ENCODE assay signal across 17 cellular contexts in genomic region chr9:123234853-123235252, GRCh38. TPM values are rescaled to one million over a fixed set of nuclear protein-coding genes. Genes with fewer than 3 reads are reported as not detected.
DNase-seq lines count a peak whose midpoint lies in the region; ATAC-seq, FAIRE-seq and TF ChIP-seq lines count a peak whose summit lies in the region.
"Had no signal": no experiment of that assay in that cellular context is flagged by ENCODE, and none has a peak within 500 bp of the region (broad histone marks: within the 10 kb centered on the region; RNA-seq: fewer than 3 reads in every experiment).

No MANE protein-coding gene starts in this region.

- H3K9me3 ChIP-seq in OCI-LY1 (ENCODE audit: low read length), result 0 out of 2 replicates have a peak, but pooled peaks cover 4% of the 10 kb centered on the region
- no peaks in the 10 kb centered on the region for H3K9me3 ChIP-seq in gastroesophageal sphincter
- H3K9me3 ChIP-seq: Peyer's patch had no signal

- WGBS in gastroesophageal sphincter (ENCODE audit: low coverage in 1 of 2), 2 donors, result 94 to 100% methylated on average over 1 to 3 of the region's 3 CpGs

- 0 out of 2 replicates have a peak, but pooled peaks cover 6% of the 10 kb centered on the region for H3F3A ChIP-seq in OCI-LY1 (ENCODE audit: insufficient read depth, low read length)

- no peak for FAIRE-seq in HTR-8/SVneo (lab: Jason Lieb, UNC)
- FAIRE-seq: keratinocyte, urothelium cell line had no signal

- no peaks in the 10 kb centered on the region for H3K9me2 ChIP-seq in OCI-LY1 (ENCODE audit: low read depth, low read length)

- no peak for TF ChIP-seq EP300 in gastroesophageal sphincter (IDR thresholded peaks at IDR 0.05)

- no peak for TF ChIP-seq CTCF in GM10248 (IDR thresholded peaks at IDR 0.05; ENCODE audit: control extremely low read depth, extremely low read depth, low read depth, missing control alignments)
- no peak for TF ChIP-seq CTCF in OCI-LY1 (IDR thresholded peaks at IDR 0.05; ENCODE audit: low read length)
- no peak for TF ChIP-seq CTCF in gastroesophageal sphincter (IDR thresholded peaks at IDR 0.05)

- ATAC-seq in GM19324 (IDR thresholded peaks at IDR 0.05; ENCODE audit: low FRiP score, unreplicated experiment) (peak; percentile 43), HG02885 (IDR thresholded peaks at IDR 0.05; ENCODE audit: poor library complexity, unreplicated experiment) (peak; percentile 62), gastroesophageal sphincter (no peak), left colon (no peak)
- ATAC-seq: T-helper 17 cell had no signal

- DNase-seq in GM10248 (ENCODE audit: extremely low spot score) (peak; percentile 39), HTR-8/SVneo (ENCODE audit: insufficient read length, low spot score) (no peak), DMS153 treated with DMSO at 0.1 percent for 48 hours (lab: John Stamatoyannopoulos, UW; ENCODE audit: unreplicated experiment) (no peak), left colon (no peak)
- DNase-seq: activated T-cell treated with anti-CD3 and anti-CD28 coated beads, Interleukin-2, amount 50 U/mL, for 1 hour; head of caudate nucleus; NCI-H1105; NCI-H446 treated with DMSO at 0.1 percent for 48 hours; Peyer's patch; stimulated activated CD4-positive, alpha-beta T cell treated with anti-CD3 and anti-CD28 coated beads, Interleukin-2, amount 100 ng/mL, for 24 hours; T-helper 17 cell had no signal

- no peak overlapping the region for H2AFZ ChIP-seq in OCI-LY1 (ENCODE audit: low read length)

- H3K27me3 ChIP-seq in OCI-LY1 (ENCODE audit: insufficient read depth, low read length) (no peaks in the 10 kb centered on the region), gastroesophageal sphincter (no peaks in the 10 kb centered on the region)
- H3K27me3 ChIP-seq: Peyer's patch had no signal

- TF ChIP-seq POLR2A in gastroesophageal sphincter (IDR thresholded peaks at IDR 0.05), result no peak

- POLR2A ChIA-PET in GM10248 (lab: Yijun Ruan, JAX), result no interaction called here

- peak overlapping the region; percentile 43 for H3K9ac ChIP-seq in OCI-LY1 (ENCODE audit: low read length)

- H3K4me1 ChIP-seq in OCI-LY1 (ENCODE audit: insufficient read depth, low read length, severe bottlenecking) (peaks cover 71% of the 10 kb centered on the region), gastroesophageal sphincter (no peaks in the 10 kb centered on the region)
- H3K4me1 ChIP-seq: Peyer's patch had no signal

- intact Hi-C loops in left colon (cut with DNase I, micrococcal nuclease), result no loop called here

- H3K4me2 ChIP-seq in OCI-LY1 (ENCODE audit: low read length), result peak overlapping the region; percentile 50

- no peak overlapping the region for H3K4me3 ChIP-seq in OCI-LY1 (ENCODE audit: low read depth, low read length, poor library complexity, severe bottlenecking)
- no peak overlapping the region for H3K4me3 ChIP-seq in gastroesophageal sphincter
- H3K4me3 ChIP-seq: Peyer's patch had no signal

- peak overlapping the region; percentile 93 for H3K27ac ChIP-seq in OCI-LY1 (ENCODE audit: low read depth, low read length, poor library complexity, severe bottlenecking)
- H3K27ac ChIP-seq in gastroesophageal sphincter, result no peak overlapping the region

- peaks cover 90% of the 10 kb centered on the region for H3K79me2 ChIP-seq in OCI-LY1 (ENCODE audit: insufficient read depth, low read length)

- CTCF ChIA-PET in GM10248 (lab: Yijun Ruan, JAX), result interaction anchor here (1.1 to 4.1 kb wide), 5 partner anchors 10 to 770 kb away, joined by 3 to 25 read pairs (median 4); no protein-coding TSS in a partner anchor

- H3K36me3 ChIP-seq in OCI-LY1 (ENCODE audit: insufficient read depth, low read length) (peaks cover 35% of the 10 kb centered on the region), gastroesophageal sphincter (no peaks in the 10 kb centered on the region)
- H3K36me3 ChIP-seq: Peyer's patch had no signal

- H4K20me1 ChIP-seq in OCI-LY1 (ENCODE audit: insufficient read depth, low read length), result no peaks in the 10 kb centered on the region

RNA-seq across cellular contexts. Expression of gene STRBP, which starts 33.5 kb away (rescaled TPM):
- total RNA-seq in gastroesophageal sphincter (10 to 100 TPM; 10.4 to 20.6 (median 14.8) TPM), left colon (10 to 100 TPM; 46.5 to 47.2 TPM)

Comparison
In these comparisons a context has a peak if more than half of its experiments do, and no peak if none do; other contexts are left out.
1. ATAC-seq: peak in GM19324 (single experiment) and HG02885 (single experiment); none in gastroesophageal sphincter (single experiment) and left colon (single experiment).